ENCODE assay signal across 21 cellular contexts in the genomic region with DNA sequence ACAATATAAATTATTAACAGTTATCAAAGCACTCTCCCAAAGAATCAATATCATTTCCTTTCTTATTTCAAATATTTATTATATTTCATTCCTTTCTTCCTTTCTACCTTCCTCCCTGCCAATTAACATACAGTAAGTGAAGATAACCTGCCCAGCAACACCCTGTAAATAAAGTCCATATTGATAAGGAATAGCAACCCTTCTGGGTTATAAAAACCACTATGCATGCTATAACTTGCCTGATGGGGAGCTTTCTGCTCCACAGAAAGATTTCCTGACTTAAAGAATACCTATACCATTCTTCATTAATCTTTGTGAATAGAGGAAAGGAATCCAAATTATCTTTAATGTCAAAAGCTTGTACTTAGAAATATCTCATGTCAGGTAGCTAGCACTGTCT.
DNase-seq lines count a peak whose midpoint lies in the region; ATAC-seq and TF ChIP-seq lines count a peak whose summit lies in the region.
"Had no signal": no experiment of that assay in that cellular context is flagged by ENCODE, and none has a peak within 500 bp of the region (broad histone marks: within the 10 kb centered on the region; RNA-seq: fewer than 3 reads in every experiment).

No MANE protein-coding gene starts in this region.

- no peaks in the 10 kb centered on the region for H3K9me3 Mint-ChIP-seq in endothelial cell (ENCODE audit: unreplicated experiment)
- H3K9me3 Mint-ChIP-seq: CD4-positive, alpha-beta T cell; CD8-positive, alpha-beta memory T cell; HFFc6 had no signal

- intact Hi-C loops in mucosa of descending colon (cut with DNase I, micrococcal nuclease) = no loop called here

- no peaks in the 10 kb centered on the region for H3K36me3 ChIP-seq in RWPE2 (ENCODE audit: low read depth)
- H3K36me3 ChIP-seq in mucosa of descending colon (ENCODE audit: low read depth) = no peaks in the 10 kb centered on the region
- H3K36me3 ChIP-seq: BE2C, HAP-1 had no signal

- peaks cover 2% of the 10 kb centered on the region for H3K27me3 Mint-ChIP-seq in endothelial cell (ENCODE audit: unreplicated experiment)
- H3K27me3 Mint-ChIP-seq: CD4-positive, alpha-beta T cell; CD8-positive, alpha-beta memory T cell had no signal

- H3K27ac Mint-ChIP-seq in endothelial cell (ENCODE audit: unreplicated experiment) = peak overlapping the region; percentile 76
- H3K27ac Mint-ChIP-seq: CD4-positive, alpha-beta T cell; HFFc6 had no signal

- ATAC-seq in RWPE2 (ENCODE audit: low read depth) (0 out of 3 replicates have a peak, but pooled peaks have one; percentile 23), foreskin keratinocyte (no peak), mucosa of descending colon (peak; percentile 36), GM21723 (IDR thresholded peaks at IDR 0.05; ENCODE audit: unreplicated experiment) (no peak)
- ATAC-seq: A549 had no signal

- no peak for DNase-seq in RWPE2 (ENCODE audit: low spot score)
- DNase-seq in endothelial cell (ENCODE audit: low spot score) = no peak
- DNase-seq in foreskin keratinocyte = peak; percentile 39 to 67
- DNase-seq in mucosa of descending colon = no peak
- DNase-seq in GM20000 (ENCODE audit: low spot score) = no peak
- DNase-seq in DMS53 (lab: John Stamatoyannopoulos, UW) = no peak
- DNase-seq: 8988T; ACHN; AML-193; BE2C; CD4-positive, alpha-beta T cell; CD8-positive, alpha-beta memory T cell; DMS 273 treated with DMSO at 0.1 percent for 48 hours; DND-41; GOT3; HFFc6 had no signal

- H3K4me1 Mint-ChIP-seq in endothelial cell (ENCODE audit: unreplicated experiment) = peaks cover 25% of the 10 kb centered on the region
- H3K4me1 Mint-ChIP-seq: CD14-positive monocyte; CD8-positive, alpha-beta memory T cell had no signal

- no peak for TF ChIP-seq CTCF in RWPE2 (IDR thresholded peaks at IDR 0.05; ENCODE audit: poor library complexity, severe bottlenecking)
- TF ChIP-seq CTCF in endothelial cell (IDR thresholded peaks at IDR 0.05; ENCODE audit: unreplicated experiment) = no peak
- TF ChIP-seq CTCF in foreskin keratinocyte (conservative IDR thresholded peaks at IDR 0.05) = no peak
- no peak for TF ChIP-seq CTCF in mucosa of descending colon (IDR thresholded peaks at IDR 0.05)
- no peak for TF ChIP-seq CTCF in GM20000 (IDR thresholded peaks at IDR 0.05; ENCODE audit: extremely low read depth, missing control alignments)

- no peak overlapping the region for H3K27ac ChIP-seq in RWPE2 (ENCODE audit: poor library complexity, severe bottlenecking)
- H3K27ac ChIP-seq in foreskin keratinocyte = no peak overlapping the region
- H3K27ac ChIP-seq: A549; BLaER1 treated with 17β-estradiol and CSF1 and Interleukin-3, amounts not matched to agents 10 nM and 100 nM had no signal

- no peaks in the 10 kb centered on the region for H3K27me3 ChIP-seq in RWPE2 (ENCODE audit: insufficient read depth, poor library complexity, severe bottlenecking)
- H3K27me3 ChIP-seq in foreskin keratinocyte = no peaks in the 10 kb centered on the region
- H3K27me3 ChIP-seq: BE2C; BLaER1 treated with 17β-estradiol and CSF1 and Interleukin-3, amounts not matched to agents 10 nM and 100 nM had no signal

- H3K36me3 Mint-ChIP-seq in endothelial cell (ENCODE audit: low read depth, unreplicated experiment) = no peaks in the 10 kb centered on the region

- H3K4me3 ChIP-seq in RWPE2 (ENCODE audit: severe bottlenecking) = no peak overlapping the region
- no peak overlapping the region for H3K4me3 ChIP-seq in mucosa of descending colon
- H3K4me3 ChIP-seq: A549; BLaER1 treated with 17β-estradiol and CSF1 and Interleukin-3, amounts not matched to agents 10 nM and 100 nM; HAP-1 had no signal

- H3K9me3 ChIP-seq in RWPE2 (ENCODE audit: severe bottlenecking) = no peaks in the 10 kb centered on the region
- no peaks in the 10 kb centered on the region for H3K9me3 ChIP-seq in mucosa of descending colon
- H3K9me3 ChIP-seq: A549; BE2C; BLaER1 treated with 17β-estradiol and CSF1 and Interleukin-3, amounts not matched to agents 10 nM and 100 nM; HAP-1 had no signal

- H3K4me3 Mint-ChIP-seq in endothelial cell (ENCODE audit: unreplicated experiment) = no peak overlapping the region
- H3K4me3 Mint-ChIP-seq: CD14-positive monocyte; CD4-positive, alpha-beta T cell; CD8-positive, alpha-beta memory T cell; HFFc6 had no signal

- no peaks in the 10 kb centered on the region for H3K4me1 ChIP-seq in RWPE2 (ENCODE audit: insufficient read depth, poor library complexity, severe bottlenecking)
- peaks cover 5% of the 10 kb centered on the region for H3K4me1 ChIP-seq in foreskin keratinocyte
- H3K4me1 ChIP-seq in mucosa of descending colon (ENCODE audit: low read depth) = no peaks in the 10 kb centered on the region
- H3K4me1 ChIP-seq: A549; BE2C; BLaER1 treated with 17β-estradiol and CSF1 and Interleukin-3, amounts not matched to agents 10 nM and 100 nM; HAP-1 had no signal

Comparison
In these comparisons a context has a peak if more than half of its experiments do, and no peak if none do; other contexts are left out.
1. ATAC-seq: peak in RWPE2 (single experiment) and mucosa of descending colon (single experiment); none in foreskin keratinocyte (single experiment) and GM21723 (single experiment).
2. DNase-seq: peak in foreskin keratinocyte (2 of 2); none in RWPE2 (single experiment), endothelial cell (single experiment), mucosa of descending colon (0 of 3), GM20000 (single experiment) and DMS53 (single experiment).